In the genomic region with DNA sequence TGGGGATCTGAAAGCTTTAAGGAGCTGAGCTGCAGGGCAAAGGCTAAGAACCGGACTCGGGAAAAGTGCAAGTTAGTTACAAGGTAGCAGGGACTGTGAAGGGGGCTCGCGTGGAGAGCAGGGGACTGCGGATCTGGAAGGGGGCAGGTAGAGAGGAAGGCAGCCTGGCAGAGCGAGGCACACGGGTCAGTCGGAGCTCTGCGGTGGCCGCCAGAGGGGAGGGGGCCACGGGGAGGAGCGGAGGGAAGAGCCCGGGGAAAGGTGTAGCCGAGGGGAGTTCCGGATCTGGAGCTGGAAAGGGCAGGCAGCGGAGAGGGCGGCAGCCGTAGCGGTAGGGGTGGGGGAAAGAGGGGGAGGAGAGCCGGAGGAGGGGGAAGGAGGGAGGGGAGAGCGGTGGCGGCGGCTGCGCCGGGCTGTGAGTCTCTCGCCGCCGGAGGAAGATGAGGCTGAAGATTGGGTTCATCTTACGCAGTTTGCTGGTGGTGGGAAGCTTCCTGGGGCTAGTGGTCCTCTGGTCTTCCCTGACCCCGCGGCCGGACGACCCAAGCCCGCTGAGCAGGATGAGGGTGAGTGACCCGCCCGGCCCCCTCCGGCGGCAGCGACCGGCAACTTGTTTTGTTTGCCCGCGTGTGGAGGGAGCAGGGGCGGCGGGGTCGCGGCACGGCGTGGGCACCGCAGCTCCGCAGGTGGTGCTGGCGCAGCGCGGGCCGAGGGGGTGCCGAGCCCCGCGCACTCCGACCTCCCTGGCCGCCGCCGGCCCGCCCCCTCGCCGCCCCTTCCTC, we compare ENCODE assay signal across 8 cellular contexts. TPM values are rescaled to one million over a fixed set of nuclear protein-coding genes. Genes with fewer than 3 reads are reported as not detected.
DNase-seq lines count a peak whose midpoint lies in the region; ATAC-seq and TF ChIP-seq lines count a peak whose summit lies in the region.

A gene with protein sequence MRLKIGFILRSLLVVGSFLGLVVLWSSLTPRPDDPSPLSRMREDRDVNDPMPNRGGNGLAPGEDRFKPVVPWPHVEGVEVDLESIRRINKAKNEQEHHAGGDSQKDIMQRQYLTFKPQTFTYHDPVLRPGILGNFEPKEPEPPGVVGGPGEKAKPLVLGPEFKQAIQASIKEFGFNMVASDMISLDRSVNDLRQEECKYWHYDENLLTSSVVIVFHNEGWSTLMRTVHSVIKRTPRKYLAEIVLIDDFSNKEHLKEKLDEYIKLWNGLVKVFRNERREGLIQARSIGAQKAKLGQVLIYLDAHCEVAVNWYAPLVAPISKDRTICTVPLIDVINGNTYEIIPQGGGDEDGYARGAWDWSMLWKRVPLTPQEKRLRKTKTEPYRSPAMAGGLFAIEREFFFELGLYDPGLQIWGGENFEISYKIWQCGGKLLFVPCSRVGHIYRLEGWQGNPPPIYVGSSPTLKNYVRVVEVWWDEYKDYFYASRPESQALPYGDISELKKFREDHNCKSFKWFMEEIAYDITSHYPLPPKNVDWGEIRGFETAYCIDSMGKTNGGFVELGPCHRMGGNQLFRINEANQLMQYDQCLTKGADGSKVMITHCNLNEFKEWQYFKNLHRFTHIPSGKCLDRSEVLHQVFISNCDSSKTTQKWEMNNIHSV (plus strand): TSS at position 416 of the 782 bp plus-strand sequence. CDS start 25 bp downstream, at position 441.

- peaks cover 35% of the 10 kb centered on the region for H3K4me1 Mint-ChIP-seq in activated T-helper 1 cell treated with anti-CD3 and anti-CD28 coated beads, Interleukin-12 subunit alpha, Interleukin-12 subunit beta, Interleukin-2, Interleukin-4 antibody, amounts not matched to agents 30 ng/mL and 10 ng/mL and 1 ng/mL, durations not matched to agents 14 hours and 24 hours and 36 hours (ENCODE audit: low read depth)
- peaks cover 25 to 32% of the 10 kb centered on the region in 2 donors for H3K4me1 Mint-ChIP-seq in natural killer cell treated with Interleukin-12 subunit alpha and Interleukin-12 subunit beta and Interleukin-15 and Interleukin-18, amount 100 ng/mL, for 72 hours (ENCODE audit: low read depth in 2 of 2)
- peaks cover 54% of the 10 kb centered on the region for H3K4me1 Mint-ChIP-seq in stimulated activated naive CD8-positive, alpha-beta T cell treated with anti-CD3 and anti-CD28 coated beads, Interleukin-15, amount 100 ng/mL, for 72 hours

- H3K9me3 Mint-ChIP-seq in activated T-helper 1 cell treated with anti-CD3 and anti-CD28 coated beads, Interleukin-12 subunit alpha, Interleukin-12 subunit beta, Interleukin-2, Interleukin-4 antibody, amounts not matched to agents 30 ng/mL and 10 ng/mL and 1 ng/mL, durations not matched to agents 14 hours and 24 hours and 36 hours = no peaks in the 10 kb centered on the region
- no peaks in the 10 kb centered on the region for H3K9me3 Mint-ChIP-seq in natural killer cell treated with Interleukin-12 subunit alpha and Interleukin-12 subunit beta and Interleukin-15 and Interleukin-18, amount 100 ng/mL, for 72 hours
- H3K9me3 Mint-ChIP-seq in stimulated activated naive CD8-positive, alpha-beta T cell treated with anti-CD3 and anti-CD28 coated beads, Interleukin-15, amount 100 ng/mL, for 72 hours = no peaks in the 10 kb centered on the region

- peak within 1 kb of the TSS; percentile 92 for H3K27ac Mint-ChIP-seq in activated T-helper 1 cell treated with anti-CD3 and anti-CD28 coated beads, Interleukin-12 subunit alpha, Interleukin-12 subunit beta, Interleukin-2, Interleukin-4 antibody, amounts not matched to agents 30 ng/mL and 10 ng/mL and 1 ng/mL, durations not matched to agents 14 hours and 24 hours and 36 hours
- peak within 1 kb of the TSS; percentile 87 to 90 for H3K27ac Mint-ChIP-seq in natural killer cell treated with Interleukin-12 subunit alpha and Interleukin-12 subunit beta and Interleukin-15 and Interleukin-18, amount 100 ng/mL, for 72 hours
- peak within 1 kb of the TSS; percentile 77 to 81 for H3K27ac Mint-ChIP-seq in stimulated activated naive CD8-positive, alpha-beta T cell treated with anti-CD3 and anti-CD28 coated beads, Interleukin-15, amount 100 ng/mL, for 72 hours

- DNase-seq in DMS53 (lab: John Stamatoyannopoulos, UW) = peak; percentile 89
- DNase-seq in Jurkat, Clone E6-1 (ENCODE audit: low read depth, low spot score) = peak; percentile 62
- peak; percentile 56 for DNase-seq in RPMI7951 (ENCODE audit: low read depth)
- DNase-seq in activated T-helper 1 cell treated with anti-CD3 and anti-CD28 coated beads, Interleukin-12 subunit alpha, Interleukin-12 subunit beta, Interleukin-2, Interleukin-4 antibody, amounts not matched to agents 30 ng/mL and 10 ng/mL and 1 ng/mL, durations not matched to agents 14 hours and 24 hours and 36 hours (ENCODE audit: low spot score) = peak; percentile 45
- peak; percentile 40 for DNase-seq in fibroblast of mammary gland (ENCODE audit: low read depth)
- peak; percentile 70 for DNase-seq in natural killer cell treated with Interleukin-12 subunit alpha and Interleukin-12 subunit beta and Interleukin-15 and Interleukin-18, amount 100 ng/mL, for 72 hours (ENCODE audit: low spot score)
- peak; percentile 44 to 52 for DNase-seq in stimulated activated naive CD8-positive, alpha-beta T cell treated with anti-CD3 and anti-CD28 coated beads, Interleukin-15, amount 100 ng/mL, for 72 hours

- intact Hi-C loops in activated T-helper 1 cell treated with anti-CD3 and anti-CD28 coated beads, Interleukin-12 subunit alpha, Interleukin-12 subunit beta, Interleukin-2, Interleukin-4 antibody, amounts not matched to agents 30 ng/mL and 10 ng/mL and 1 ng/mL, durations not matched to agents 14 hours and 24 hours and 36 hours (cut with micrococcal nuclease) = loop anchor here (1.0 to 5.0 kb wide), 7 partner anchors 22 to 1114 kb away; a partner anchor contains a TSS

- no peak for TF ChIP-seq CTCF in fibroblast of mammary gland (conservative IDR thresholded peaks at IDR 0.05; ENCODE audit: control insufficient read depth, insufficient read depth, low read depth, low read length)

- ATAC-seq in GM21576 (IDR thresholded peaks at IDR 0.05; ENCODE audit: unreplicated experiment) = peak; percentile 29
- peak; percentile 64 to 74 for ATAC-seq in natural killer cell treated with Interleukin-12 subunit alpha and Interleukin-12 subunit beta and Interleukin-15 and Interleukin-18, amount 100 ng/mL, for 72 hours
- peak; percentile 66 for ATAC-seq in stimulated activated naive CD8-positive, alpha-beta T cell treated with anti-CD3 and anti-CD28 coated beads, Interleukin-15, amount 100 ng/mL, for 72 hours

- no peaks in the 10 kb centered on the region for H3K27me3 Mint-ChIP-seq in activated T-helper 1 cell treated with anti-CD3 and anti-CD28 coated beads, Interleukin-12 subunit alpha, Interleukin-12 subunit beta, Interleukin-2, Interleukin-4 antibody, amounts not matched to agents 30 ng/mL and 10 ng/mL and 1 ng/mL, durations not matched to agents 14 hours and 24 hours and 36 hours (ENCODE audit: insufficient read depth)
- H3K27me3 Mint-ChIP-seq in natural killer cell treated with Interleukin-12 subunit alpha and Interleukin-12 subunit beta and Interleukin-15 and Interleukin-18, amount 100 ng/mL, for 72 hours = no peaks in the 10 kb centered on the region
- H3K27me3 Mint-ChIP-seq in stimulated activated naive CD8-positive, alpha-beta T cell treated with anti-CD3 and anti-CD28 coated beads, Interleukin-15, amount 100 ng/mL, for 72 hours = no peaks in the 10 kb centered on the region

- H3K36me3 Mint-ChIP-seq in activated T-helper 1 cell treated with anti-CD3 and anti-CD28 coated beads, Interleukin-12 subunit alpha, Interleukin-12 subunit beta, Interleukin-2, Interleukin-4 antibody, amounts not matched to agents 30 ng/mL and 10 ng/mL and 1 ng/mL, durations not matched to agents 14 hours and 24 hours and 36 hours (ENCODE audit: low read depth) = peaks cover 2% of the 10 kb centered on the region
- peaks cover 6% of the 10 kb centered on the region for H3K36me3 Mint-ChIP-seq in natural killer cell treated with Interleukin-12 subunit alpha and Interleukin-12 subunit beta and Interleukin-15 and Interleukin-18, amount 100 ng/mL, for 72 hours

- peak within 1 kb of the TSS; percentile 90 for H3K4me3 Mint-ChIP-seq in activated T-helper 1 cell treated with anti-CD3 and anti-CD28 coated beads, Interleukin-12 subunit alpha, Interleukin-12 subunit beta, Interleukin-2, Interleukin-4 antibody, amounts not matched to agents 30 ng/mL and 10 ng/mL and 1 ng/mL, durations not matched to agents 14 hours and 24 hours and 36 hours
- peak within 1 kb of the TSS; percentile 100 for H3K4me3 Mint-ChIP-seq in natural killer cell treated with Interleukin-12 subunit alpha and Interleukin-12 subunit beta and Interleukin-15 and Interleukin-18, amount 100 ng/mL, for 72 hours
- peak within 1 kb of the TSS; percentile 83 to 93 for H3K4me3 Mint-ChIP-seq in stimulated activated naive CD8-positive, alpha-beta T cell treated with anti-CD3 and anti-CD28 coated beads, Interleukin-15, amount 100 ng/mL, for 72 hours

- peak within 1 kb of the TSS; percentile 70 for H3K4me3 ChIP-seq in Jurkat, Clone E6-1 (ENCODE audit: low read length)
- H3K4me3 ChIP-seq in fibroblast of mammary gland (ENCODE audit: control insufficient read depth, low read depth, low read length) = peak within 1 kb of the TSS; percentile 81

RNA-seq across cellular contexts. Expression of the gene that starts here (rescaled TPM):
- polyA plus RNA-seq in Jurkat, Clone E6-1 (2012; ENCODE audit: insufficient read depth, insufficient read length) = 21.3 TPM
- total RNA-seq in RPMI7951 (2014; rRNA removed; shearing (Covaris generic)) = 16.2 and 18.3 TPM in 2 replicates
- total RNA-seq in activated T-helper 1 cell treated with anti-CD3 and anti-CD28 coated beads, Interleukin-12 subunit alpha, Interleukin-12 subunit beta, Interleukin-2, Interleukin-4 antibody, amounts not matched to agents 30 ng/mL and 10 ng/mL and 1 ng/mL, durations not matched to agents 14 hours and 24 hours and 36 hours = 24.6 and 30.5 TPM in 2 replicates
- total RNA-seq in natural killer cell treated with Interleukin-12 subunit alpha and Interleukin-12 subunit beta and Interleukin-15 and Interleukin-18, amount 100 ng/mL, for 72 hours = 10 to 100 TPM; 17.3 to 19.4 TPM

Comparison
In these comparisons a context has a peak if more than half of its experiments do, and no peak if none do; other contexts are left out.
1. Peak in every context shown above with its lines: DNase-seq, ATAC-seq and H3K4me3 ChIP-seq.